Comparison of ENCODE assay signal across 8 cellular contexts in genomic region chr11:118870396-118871343, GRCh38. TPM values are rescaled to one million over a fixed set of nuclear protein-coding genes. Genes with fewer than 3 reads are reported as not detected.
A peak's percentile ranks its signal among the peaks of the same experiment; 100 is the strongest.
DNase-seq lines count a peak whose midpoint lies in the region; ATAC-seq, FAIRE-seq and TF ChIP-seq lines count a peak whose summit lies in the region.

No MANE protein-coding gene starts in this region.

- H3K4me3 Mint-ChIP-seq in CD4-positive, alpha-beta memory T cell = peak overlapping the region; percentile 80 to 89 (median 83)

- peak; percentile 42 for FAIRE-seq in K562 (lab: Jason Lieb, UNC)

- TF ChIP-seq POLR2A in K562 (conservative IDR thresholded peaks at IDR 0.05) (no peak), stomach (IDR thresholded peaks at IDR 0.05) (no peak)

- ATAC-seq in GM21360 (IDR thresholded peaks at IDR 0.05; ENCODE audit: unreplicated experiment) (peak; percentile 56), K562 (peak; percentile 77)

- H3K36me3 Mint-ChIP-seq in CD4-positive, alpha-beta memory T cell = peaks cover 0 to 2% of the 10 kb centered on the region in 2 donors

- H3K9ac ChIP-seq in K562 (ENCODE audit: insufficient read depth in 1 of 2, low read depth in 2 of 2, low read length in 2 of 2) = peak overlapping the region in 1 of 2 experiments; percentile 81; a peak in 2 of 4 replicates

- POLR2A ChIA-PET in CD4-positive, alpha-beta memory T cell (lab: Charles Lee; ENCODE audit: partially characterized antibody) = interaction anchor here (0.6 to 13.5 kb wide), 31 partner anchors 9 to 236 kb away, joined by 3 to 398 read pairs (median 4); partner anchors contain the start of genes BCL9L, C2CD2L, DDX6 and RPS25
- POLR2A ChIA-PET in K562 (lab: Yijun Ruan, JAX) = interaction anchor here (0.7 to 2.0 kb wide), 3 partner anchors 8 to 78 kb away, joined by 3 to 5 read pairs (median 3); partner anchors contain the start of gene CXCR5

- peaks cover 41 to 62% (median 49%) of the 10 kb centered on the region in 4 donors for H3K4me1 Mint-ChIP-seq in CD4-positive, alpha-beta memory T cell

- H3K36me3 ChIP-seq in CD4-positive, alpha-beta memory T cell (ENCODE audit: insufficient read depth, low read length) = no peaks in the 10 kb centered on the region
- H3K36me3 ChIP-seq in K562 (ENCODE audit: control insufficient read depth, insufficient read depth, low read length) (no peaks in the 10 kb centered on the region), stomach (no peaks in the 10 kb centered on the region)

- TF ChIP-seq CTCF in K562 (IDR thresholded peaks at IDR 0.05 in 2 of 3, conservative IDR thresholded peaks at IDR 0.05 in 1 of 3; ENCODE audit: insufficient read depth in 2 of 3, low read depth in 1 of 3, low read length in 3 of 3) = peak in 2 of 3 experiments; percentile 25 to 30; a peak in 2 of 6 replicates
- TF ChIP-seq CTCF in stomach (IDR thresholded peaks at IDR 0.05) = no peak

- peaks cover 66% of the 10 kb centered on the region for H3K4me1 ChIP-seq in CD4-positive, alpha-beta memory T cell (ENCODE audit: insufficient read depth, low read length)
- H3K4me1 ChIP-seq in K562 (replicated peaks in 1 of 2; ENCODE audit: control insufficient read depth in 2 of 2, insufficient read depth in 2 of 2, low read length in 2 of 2) = peaks cover 0 to 14% of the 10 kb centered on the region in 2 experiments; a peak in 3 of 5 replicates
- H3K4me1 ChIP-seq in stomach = peaks cover 19 to 27% (median 25%) of the 10 kb centered on the region in 4 donors

- in situ Hi-C loops in K562 (cut with MboI) = no loop called here

- no peaks in the 10 kb centered on the region for H3K27me3 ChIP-seq in CD4-positive, alpha-beta memory T cell (ENCODE audit: insufficient read depth, low read length)
- peaks cover 0 to 3% of the 10 kb centered on the region in 2 experiments; a peak in 2 of 5 replicates for H3K27me3 ChIP-seq in K562 (ENCODE audit: control insufficient read depth in 2 of 2, insufficient read depth in 2 of 2, low read length in 2 of 2)
- no peaks in the 10 kb centered on the region for H3K27me3 ChIP-seq in stomach

- peak overlapping the region in 1 of 2 donors; percentile 33 for H3K4me3 ChIP-seq in CD4-positive, alpha-beta memory T cell (ENCODE audit: low read length in 2 of 2)
- no peak overlapping the region for H3K4me3 ChIP-seq in K562
- peak overlapping the region; percentile 11 to 32 (median 24) for H3K4me3 ChIP-seq in stomach

- peak in 2 of 5 donors; percentile 50 to 60 for DNase-seq in CD4-positive, alpha-beta memory T cell
- peak; percentile 37 for DNase-seq in M059J (ENCODE audit: low read depth)
- DNase-seq in K562 (ENCODE audit: extremely low read depth in 1 of 4, low spot score in 3 of 4) = no peak
- DNase-seq in left kidney (ENCODE audit: low read depth, low spot score) = peak; percentile 87
- DNase-seq in stomach = no peak
- DNase-seq in cortex of kidney (lab: John Stamatoyannopoulos, UW) = no peak
- DNase-seq in DMS79 treated with DMSO at 0.1 percent for 48 hours (lab: John Stamatoyannopoulos, UW) = no peak

- BruUV-seq in K562 (replicated peaks; lab: Mats Ljungman, UMichigan) = no TSS peak

- intact Hi-C loops in CD4-positive, alpha-beta memory T cell (cut with micrococcal nuclease) = loop anchor here (1.0 to 2.0 kb wide), 3 partner anchors 22 to 80 kb away; no protein-coding TSS in a partner anchor
- intact Hi-C loops in K562 (cut with micrococcal nuclease) = no loop called here
- intact Hi-C loops in stomach (cut with DNase I; ENCODE audit: low total_unique reads) = no loop called here

- peak in 1 of 2 experiments; percentile 32; a peak in 2 of 4 replicates for TF ChIP-seq RAD21 in K562 (CRISPR knock-in tag; conservative IDR thresholded peaks at IDR 0.05 in 1 of 2, IDR thresholded peaks at IDR 0.05 in 1 of 2)

- CTCF ChIA-PET in CD4-positive, alpha-beta memory T cell (lab: Charles Lee; ENCODE audit: partially characterized antibody) = interaction anchor here (0.7 to 4.1 kb wide), 21 partner anchors 8 to 181 kb away, joined by 3 to 44 read pairs (median 4); partner anchors contain the start of genes BCL9L, CXCR5 and DDX6
- CTCF ChIA-PET in K562 (lab: Yijun Ruan, JAX; ENCODE audit: low intra/inter-chr PET ratio) = interaction anchor here (0.6 kb wide), 2 partner anchors 8 to 60 kb away, joined by 3 to 4 read pairs; no protein-coding TSS in a partner anchor

- peak overlapping the region; percentile 82 for H3K27ac ChIP-seq in CD4-positive, alpha-beta memory T cell (ENCODE audit: low read depth, low read length)
- no peak overlapping the region for H3K27ac ChIP-seq in K562 (ENCODE audit: extremely low read depth, low read depth, low read length)
- peak overlapping the region; percentile 65 to 90 (median 88) for H3K27ac ChIP-seq in stomach

- H3K27ac Mint-ChIP-seq in CD4-positive, alpha-beta memory T cell = peak overlapping the region; percentile 96 to 100 (median 99)

- H3K79me2 ChIP-seq in K562 (ENCODE audit: control insufficient read depth, insufficient read depth, low read length) = no peaks in the 10 kb centered on the region

- no peak for TF ChIP-seq EP300 in K562 (IDR thresholded peaks at IDR 0.05; ENCODE audit: low read length)
- TF ChIP-seq EP300 in stomach (IDR thresholded peaks at IDR 0.05) = no peak

- peak overlapping the region; percentile 77 for H2AFZ ChIP-seq in K562 (ENCODE audit: low read depth, low read length)

- H3K9me3 Mint-ChIP-seq in CD4-positive, alpha-beta memory T cell = peaks cover 0 to 2% (median 0%) of the 10 kb centered on the region in 8 donors

- H3K9me3 ChIP-seq in CD4-positive, alpha-beta memory T cell (ENCODE audit: control insufficient read depth in 1 of 2, low read length in 2 of 2) = no peaks in the 10 kb centered on the region
- H3K9me3 ChIP-seq in K562 (replicated peaks; ENCODE audit: control insufficient read depth, insufficient read depth, low read depth, low read length) = no peaks in the 10 kb centered on the region
- no peaks in the 10 kb centered on the region for H3K9me3 ChIP-seq in stomach

- no peaks in the 10 kb centered on the region for H3K27me3 Mint-ChIP-seq in CD4-positive, alpha-beta memory T cell

- H3K9me1 ChIP-seq in K562 (ENCODE audit: control insufficient read depth, insufficient read depth, low read length) = no peaks in the 10 kb centered on the region

- WGBS in K562 (ENCODE audit: insufficient coverage, low coverage, missing lambda C conversion rate) = 43% methylated on average over 12 of the region's 14 CpGs
- 32 to 41% (median 38%) methylated on average over 14 of the region's 14 CpGs for WGBS in stomach, 5 donors

- no peaks in the 10 kb centered on the region for H4K20me1 ChIP-seq in K562 (replicated peaks; ENCODE audit: control insufficient read depth, insufficient read depth, low read length)

- peak overlapping the region; percentile 26; the same call in 1 of the 2 replicates for H3K4me2 ChIP-seq in K562 (ENCODE audit: insufficient read depth, low read length)

RNA-seq across cellular contexts. Expression of gene CXCR5, which starts 13.0 kb away (rescaled TPM):
- total RNA-seq in CD4-positive, alpha-beta memory T cell = 10 to 100 TPM; 21.1 to 21.5 TPM
- 10 to 100 TPM in 1 of 2 donors, 1 to 10 TPM in 1; 7.9 to 18.2 TPM for polyA plus RNA-seq in CD4-positive, alpha-beta memory T cell
- not detected in 2 replicates for total RNA-seq in M059J (2014; rRNA removed; shearing (Covaris generic))
- total RNA-seq in K562 (2011; cell fraction: chromatin; rRNA removed; ENCODE audit: low replicate concordance) = not detected in 2 replicates
- not detected in 2 replicates for total RNA-seq in K562 (2011; cell fraction: nucleolus; rRNA removed)
- not detected in 2 replicates for total RNA-seq in K562 (2011; cell fraction: nucleoplasm; rRNA removed)
- not detected in 2 replicates for total RNA-seq in K562 (2014; rRNA removed)
- total RNA-seq in K562 (2014; rRNA removed; fragmentation: Illumina TruSeq; extraction: Trizol) = not detected in 2 replicates
- total RNA-seq in K562 (2015; rRNA removed; fragmentation: Illumina TruSeq; extraction: Trizol) = not detected in 2 replicates
- 0.04 TPM in 1 of 2 replicates, not detected in the other for total RNA-seq in K562 (2021)
- not detected in 2 replicates for polyA plus RNA-seq in K562 (2011; rRNA removed)
- polyA plus RNA-seq in K562 (2011; cell fraction: cytosol; rRNA removed) = 0.03 TPM in 1 of 2 replicates, not detected in the other
- not detected in 2 replicates for polyA plus RNA-seq in K562 (2011; cell fraction: nucleus; rRNA removed)
- polyA plus RNA-seq in K562 (2012) = not detected in 2 replicates
- not detected in 2 replicates for polyA plus RNA-seq in K562 (2014; fragmentation: Illumina TruSeq; extraction: Trizol)
- under 1 TPM; 0.03 to 0.06 TPM for polyA plus RNA-seq in K562 (2014; fragmentation: Nextera tagmentation; extraction: Ambion mirVana)
- not detected in 2 replicates for polyA plus RNA-seq in K562 (2014; rRNA removed)
- polyA minus RNA-seq in K562 (2011; rRNA and poly(A)+ RNA removed) = not detected in 2 replicates
- polyA minus RNA-seq in K562 (2011; cell fraction: cytosol; rRNA and poly(A)+ RNA removed) = not detected in 2 replicates
- not detected in 2 replicates for polyA minus RNA-seq in K562 (2011; cell fraction: nucleus; rRNA and poly(A)+ RNA removed)
- under 1 TPM in 1 of 5 donors, not detected in 4; 0.14 TPM for total RNA-seq in stomach
- polyA plus RNA-seq in stomach = under 1 TPM; 0.12 to 0.60 (median 0.15) TPM

RNA-seq across cellular contexts. Expression of gene BCL9L, which starts 55.1 kb away (rescaled TPM):
- total RNA-seq in CD4-positive, alpha-beta memory T cell = 100 to 1,000 TPM; 216 to 232 TPM
- 10 to 100 TPM in 1 of 2 donors, under 1 TPM in 1; 0.45 to 10.9 TPM for polyA plus RNA-seq in CD4-positive, alpha-beta memory T cell
- 15.9 and 27.4 TPM in 2 replicates for total RNA-seq in M059J (2014; rRNA removed; shearing (Covaris generic))
- total RNA-seq in K562 (2011; cell fraction: chromatin; rRNA removed; ENCODE audit: low replicate concordance) = 10.2 and 17.0 TPM in 2 replicates
- 8.0 and 8.2 TPM in 2 replicates for total RNA-seq in K562 (2011; cell fraction: nucleolus; rRNA removed)
- 8.4 and 9.2 TPM in 2 replicates for total RNA-seq in K562 (2011; cell fraction: nucleoplasm; rRNA removed)
- total RNA-seq in K562 (2014; rRNA removed) (2.6 and 3.3 TPM in 2 replicates), K562 (2014; rRNA removed; fragmentation: Illumina TruSeq; extraction: Trizol) (0.38 and 0.76 TPM in 2 replicates), K562 (2015; rRNA removed; fragmentation: Illumina TruSeq; extraction: Trizol) (2.2 and 2.5 TPM in 2 replicates), K562 (2021) (14.6 and 17.9 TPM in 2 replicates), stomach (10 to 100 TPM in 4 of 5 donors, 1 to 10 TPM in 1; 9.9 to 35.2 (median 20.4) TPM)
- polyA plus RNA-seq in K562 (2011; rRNA removed) (0.61 and 1.3 TPM in 2 replicates), K562 (2014; fragmentation: Illumina TruSeq; extraction: Trizol) (7.6 and 10.1 TPM in 2 replicates), K562 (2014; fragmentation: Nextera tagmentation; extraction: Ambion mirVana) (under 1 TPM; 0.01 to 0.03 TPM), K562 (2014; rRNA removed) (4.8 and 5.3 TPM in 2 replicates), stomach (10 to 100 TPM in 1 of 3 donors, 1 to 10 TPM in 2; 4.2 to 11.7 (median 6.0) TPM)
- 0.52 and 2.5 TPM in 2 replicates for polyA plus RNA-seq in K562 (2011; cell fraction: cytosol; rRNA removed)
- 6.3 and 14.0 TPM in 2 replicates for polyA plus RNA-seq in K562 (2011; cell fraction: nucleus; rRNA removed)
- polyA plus RNA-seq in K562 (2012) = 9.7 and 9.9 TPM in 2 replicates
- polyA minus RNA-seq in K562 (2011; rRNA and poly(A)+ RNA removed) = 0.33 and 0.60 TPM in 2 replicates
- 4.6 and 5.6 TPM in 2 replicates for polyA minus RNA-seq in K562 (2011; cell fraction: cytosol; rRNA and poly(A)+ RNA removed)
- 3.8 and 4.8 TPM in 2 replicates for polyA minus RNA-seq in K562 (2011; cell fraction: nucleus; rRNA and poly(A)+ RNA removed)

Comparison
In these comparisons a context has a peak if more than half of its experiments do, and no peak if none do; other contexts are left out.
1. DNase-seq: peak in M059J (single experiment) and left kidney (single experiment); none in K562 (0 of 4), stomach (single experiment), cortex of kidney (single experiment) and DMS79 treated with DMSO at 0.1 percent for 48 hours (single experiment).
2. CTCF ChIP-seq: peak in K562 (2 of 3); none in stomach (0 of 7).
3. RNA of gene CXCR5, which starts 13.0 kb away (total RNA-seq): 21.1 to 21.5 TPM in CD4-positive, alpha-beta memory T cell; not detected in M059J, 0.04 TPM in K562 and 0.14 TPM in stomach; every median in the first group is over 10 times any median in the second.